ENCODE assay signal across 12 cellular contexts in genomic region chr2:238493880-238494572, GRCh38.
DNase-seq lines count a peak whose midpoint lies in the region; ATAC-seq, FAIRE-seq and TF ChIP-seq lines count a peak whose summit lies in the region.
"Had no signal": no experiment of that assay in that cellular context is flagged by ENCODE, and none has a peak within 500 bp of the region (broad histone marks: within the 10 kb centered on the region; RNA-seq: fewer than 3 reads in every experiment).

No MANE protein-coding gene starts in this region.

- TF ChIP-seq EP300 in HepG2 (IDR thresholded peaks at IDR 0.05; ENCODE audit: low read depth in 2 of 2, low read length in 2 of 2) (no peak), HepG2 (CRISPR knock-in tag; IDR thresholded peaks at IDR 0.05; ENCODE audit: borderline replicate concordance) (no peak)

- H3K9me3 ChIP-seq in GM23248 (ENCODE audit: low read depth) (no peaks in the 10 kb centered on the region), HepG2 (ENCODE audit: low read length) (no peaks in the 10 kb centered on the region)
- H3K9me3 ChIP-seq: body of pancreas, right atrium auricular region had no signal

- TF ChIP-seq CTCF in GM20000 (IDR thresholded peaks at IDR 0.05; ENCODE audit: extremely low read depth, missing control alignments) = no peak
- no peak for TF ChIP-seq CTCF in HepG2 (CRISPR knock-in tag; IDR thresholded peaks at IDR 0.05)

- H3K4me3 Mint-ChIP-seq in activated naive CD4-positive, alpha-beta T cell treated with anti-CD3 and anti-CD28 coated beads for 36 hours = no peak overlapping the region

- H3K36me3 ChIP-seq in H7 (replicated peaks; ENCODE audit: control insufficient read depth, insufficient read depth, low read length) (no peaks in the 10 kb centered on the region), GM23248 (ENCODE audit: low read depth) (no peaks in the 10 kb centered on the region), HepG2 (replicated peaks in 1 of 2; ENCODE audit: control insufficient read depth in 1 of 2, insufficient read depth in 2 of 2, low read length in 2 of 2) (no peaks in the 10 kb centered on the region)
- H3K36me3 ChIP-seq: right atrium auricular region had no signal

- TF ChIP-seq POLR2A in HepG2 (IDR thresholded peaks at IDR 0.05; ENCODE audit: insufficient read depth in 1 of 2, low read depth in 2 of 2, low read length in 2 of 2) = no peak

- H3K79me2 ChIP-seq in GM23248 (ENCODE audit: insufficient read depth) = no peaks in the 10 kb centered on the region
- no peaks in the 10 kb centered on the region for H3K79me2 ChIP-seq in HepG2 (ENCODE audit: insufficient read depth, low read length)

- WGBS in GM23248 (ENCODE audit: low coverage in 1 of 2, low lambda C conversion rate in 2 of 2, missing lambda C conversion rate in 2 of 2), 2 experiments = 93% methylated on average over 18 of the region's 18 CpGs
- 75% methylated on average over 18 of the region's 18 CpGs for WGBS in HepG2 (ENCODE audit: low lambda C conversion rate)

- POLR2A ChIA-PET in HepG2 (lab: Yijun Ruan, JAX) = no interaction called here

- H3K9me2 ChIP-seq in GM23248 (ENCODE audit: insufficient read depth) = no peaks in the 10 kb centered on the region

- H3K36me3 Mint-ChIP-seq in activated naive CD4-positive, alpha-beta T cell treated with anti-CD3 and anti-CD28 coated beads for 36 hours (ENCODE audit: low read depth) = no peaks in the 10 kb centered on the region

- CTCF ChIA-PET in activated naive CD4-positive, alpha-beta T cell treated with anti-CD3 and anti-CD28 coated beads for 36 hours (lab: Charles Lee) = interaction anchor here (0.6 to 0.8 kb wide), 2 partner anchors 123 to 150 kb away, joined by 3 to 6 read pairs; no protein-coding TSS in a partner anchor
- CTCF ChIA-PET in HepG2 (lab: Yijun Ruan, JAX; ENCODE audit: low intra/inter-chr PET ratio, low total read pairs) = no interaction called here

- H3F3A ChIP-seq in GM23248 (ENCODE audit: insufficient read depth) = no peaks in the 10 kb centered on the region

- H3K4me1 Mint-ChIP-seq in activated naive CD4-positive, alpha-beta T cell treated with anti-CD3 and anti-CD28 coated beads for 36 hours (ENCODE audit: low read depth) = peaks cover 22% of the 10 kb centered on the region

- ATAC-seq in HepG2 = no peak
- ATAC-seq: body of pancreas had no signal

- no peak overlapping the region for H3K4me2 ChIP-seq in GM23248 (ENCODE audit: unreplicated experiment)
- H3K4me2 ChIP-seq in HepG2 (ENCODE audit: low read depth, low read length) = no peak overlapping the region

- H2AFZ ChIP-seq in GM23248 (no peak overlapping the region), HepG2 (ENCODE audit: low read length) (no peak overlapping the region)

- TF ChIP-seq RAD21 in HepG2 (CRISPR knock-in tag; IDR thresholded peaks at IDR 0.05) = no peak

- FAIRE-seq in HepG2 (lab: Jason Lieb, UNC) = no peak

- no peak overlapping the region for H3K4me3 ChIP-seq in H7 (ENCODE audit: insufficient read depth, low read depth, low read length)
- H3K4me3 ChIP-seq in GM23248 = no peak overlapping the region
- no peak overlapping the region for H3K4me3 ChIP-seq in HepG2 (replicated peaks in 1 of 3; ENCODE audit: insufficient read depth in 1 of 3, low read depth in 2 of 3, low read length in 3 of 3)
- H3K4me3 ChIP-seq: body of pancreas, lung, right atrium auricular region had no signal

- no peak overlapping the region for H3K27ac ChIP-seq in GM23248
- H3K27ac ChIP-seq in HepG2 (ENCODE audit: extremely low read length, insufficient read depth, low read length) = no peak overlapping the region
- H3K27ac ChIP-seq: body of pancreas, right atrium auricular region had no signal

- H3K9ac ChIP-seq in GM23248 (no peak overlapping the region), HepG2 (ENCODE audit: insufficient read depth, low read depth, low read length) (no peak overlapping the region)

- intact Hi-C loops in activated naive CD4-positive, alpha-beta T cell treated with anti-CD3 and anti-CD28 coated beads for 36 hours (cut with micrococcal nuclease) = no loop called here
- intact Hi-C loops in HepG2 (cut with micrococcal nuclease; ENCODE audit: unreplicated experiment) = no loop called here

- H3K9me3 Mint-ChIP-seq in activated naive CD4-positive, alpha-beta T cell treated with anti-CD3 and anti-CD28 coated beads for 36 hours = no peaks in the 10 kb centered on the region

- H3K27ac Mint-ChIP-seq in activated naive CD4-positive, alpha-beta T cell treated with anti-CD3 and anti-CD28 coated beads for 36 hours = peak overlapping the region; percentile 69

- no TSS peak for BruUV-seq in HepG2 (replicated peaks; lab: Mats Ljungman, UMichigan)

- H3K4me1 ChIP-seq in GM23248 (ENCODE audit: insufficient read depth) = no peaks in the 10 kb centered on the region
- 0 out of 2 replicates have a peak, but pooled peaks cover 8% of the 10 kb centered on the region for H3K4me1 ChIP-seq in HepG2 (ENCODE audit: insufficient read depth, low read length)
- H3K4me1 ChIP-seq: body of pancreas, right atrium auricular region had no signal

- in situ Hi-C loops in GM23248 (cut with MboI) = no loop called here
- in situ Hi-C loops in HepG2 (cut with HindIII; ENCODE audit: extremely low pct_ligation_motif_present, low pct_unique_long_range_greater_than_20kb) = no loop called here

- H3K27me3 Mint-ChIP-seq in activated naive CD4-positive, alpha-beta T cell treated with anti-CD3 and anti-CD28 coated beads for 36 hours (ENCODE audit: low read depth) = no peaks in the 10 kb centered on the region

- H4K20me1 ChIP-seq in GM23248 (ENCODE audit: insufficient read depth) = no peaks in the 10 kb centered on the region
- no peaks in the 10 kb centered on the region for H4K20me1 ChIP-seq in HepG2 (ENCODE audit: insufficient read depth, low read length)

- H3K27me3 ChIP-seq in H7 (ENCODE audit: control insufficient read depth, insufficient read depth, low read length) (no peaks in the 10 kb centered on the region), GM23248 (replicated peaks; ENCODE audit: insufficient read depth) (no peaks in the 10 kb centered on the region), HepG2 (ENCODE audit: control insufficient read depth in 1 of 2, insufficient read depth in 2 of 2, low read length in 2 of 2) (no peaks in the 10 kb centered on the region)
- H3K27me3 ChIP-seq: body of pancreas, right atrium auricular region had no signal

- DNase-seq in GM20000 (ENCODE audit: low spot score) (peak; percentile 39), NOMO-1 (lab: John Stamatoyannopoulos, UW; ENCODE audit: unreplicated experiment in 2 of 2) (peak; percentile 24 to 38), H7 (no peak), DMS79 treated with DMSO at 0.1 percent for 48 hours (lab: John Stamatoyannopoulos, UW) (no peak), GM23248 (no peak), HepG2 (ENCODE audit: low spot score) (no peak)
- peak; percentile 72 for DNase-seq in activated naive CD4-positive, alpha-beta T cell treated with anti-CD3 and anti-CD28 coated beads for 36 hours
- peak; percentile 18 to 21 for DNase-seq in stimulated activated CD4-positive, alpha-beta T cell treated with anti-CD3 and anti-CD28 coated beads, Interleukin-4, amount 100 ng/mL, for 4 hours
- DNase-seq: body of pancreas; NK-92 treated with Interleukin-12 subunit alpha and Interleukin-12 subunit beta, amount 100 ng/mL, for 24 hours had no signal

TF ChIP-seq in HepG2, 621 proteins besides CTCF, POLR2A, EP300 and RAD21:
- TF ChIP-seq TAF1 (CRISPR knock-in tag; IDR thresholded peaks at IDR 0.05) = no peak
- TF ChIP-seq ZNF441 (CRISPR knock-in tag; IDR thresholded peaks at IDR 0.05; ENCODE audit: borderline replicate concordance) = no peak
- TF ChIP-seq ZHX1 (CRISPR knock-in tag; IDR thresholded peaks at IDR 0.05; ENCODE audit: low read depth) = no peak
- TF ChIP-seq ADNP (CRISPR knock-in tag; IDR thresholded peaks at IDR 0.05) = no peak

Comparison
In these comparisons a context has a peak if more than half of its experiments do, and no peak if none do; other contexts are left out.
1. DNase-seq: peak in GM20000 (single experiment), NOMO-1 (2 of 2), activated naive CD4-positive, alpha-beta T cell treated with anti-CD3 and anti-CD28 coated beads for 36 hours (single experiment) and stimulated activated CD4-positive, alpha-beta T cell treated with anti-CD3 and anti-CD28 coated beads, Interleukin-4, amount 100 ng/mL, for 4 hours (2 of 2); none in H7 (single experiment), DMS79 treated with DMSO at 0.1 percent for 48 hours (single experiment), GM23248 (single experiment) and HepG2 (single experiment).